19 cellular contexts compared by ENCODE assay signal in the genomic region with DNA sequence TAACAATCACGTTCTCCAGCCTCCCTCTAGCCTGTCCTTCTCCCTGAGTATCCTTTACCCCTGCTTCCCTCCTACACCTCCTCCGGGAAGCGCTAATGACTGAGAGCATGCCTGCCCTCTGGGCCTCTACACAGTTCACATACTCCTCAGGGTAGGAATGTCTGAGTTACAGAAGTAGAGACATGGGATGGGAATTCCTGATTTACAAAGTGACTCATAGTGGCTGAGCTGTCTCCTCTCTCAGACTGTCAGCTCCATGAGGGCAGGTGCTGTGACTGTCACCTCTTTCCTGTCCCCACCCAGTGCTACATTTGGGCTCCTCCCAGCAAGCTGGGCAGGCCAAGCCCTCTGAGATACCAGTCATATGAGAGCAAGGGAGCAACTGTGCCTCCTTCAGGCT. TPM values are rescaled to one million over a fixed set of nuclear protein-coding genes. Genes with fewer than 3 reads are reported as not detected.
DNase-seq lines count a peak whose midpoint lies in the region; ATAC-seq, FAIRE-seq and TF ChIP-seq lines count a peak whose summit lies in the region.
"Had no signal": no experiment of that assay in that cellular context is flagged by ENCODE, and none has a peak within 500 bp of the region (broad histone marks: within the 10 kb centered on the region; RNA-seq: fewer than 3 reads in every experiment).

No MANE protein-coding gene starts in this region.

- no peak overlapping the region for H3K4me2 ChIP-seq in trophoblast cell (ENCODE audit: low read length)
- H3K4me2 ChIP-seq: BLaER1 had no signal

- intact Hi-C loops in uterus (cut with DNase I; ENCODE audit: low total_unique reads) = no loop called here

- peak overlapping the region; percentile 53 for H3K9ac ChIP-seq in trophoblast cell (ENCODE audit: low read length)
- H3K9ac ChIP-seq: BLaER1 had no signal

- H3K27ac ChIP-seq in trophoblast cell (ENCODE audit: low read depth, low read length) (no peak overlapping the region), uterus (no peak overlapping the region)
- H3K27ac ChIP-seq: BLaER1, SJCRH30 had no signal

- no peak overlapping the region for H3K14ac ChIP-seq in trophoblast cell (ENCODE audit: low read length)

- H2AK5ac ChIP-seq in trophoblast cell (ENCODE audit: low read length) = no peak overlapping the region

- H4K91ac ChIP-seq in trophoblast cell (ENCODE audit: low read depth, low read length) = no peak overlapping the region

- no peak overlapping the region for H4K12ac ChIP-seq in trophoblast cell (ENCODE audit: low read depth, low read length)

- no peak for TF ChIP-seq POLR2A in uterus (IDR thresholded peaks at IDR 0.05)

- ATAC-seq in GM21737 (IDR thresholded peaks at IDR 0.05; ENCODE audit: unreplicated experiment) = no peak

- no peak overlapping the region for H2BK120ac ChIP-seq in trophoblast cell (ENCODE audit: insufficient read depth, low read length, poor library complexity)

- no peak overlapping the region for H3K23ac ChIP-seq in trophoblast cell (ENCODE audit: low read length)

- H3K36me3 ChIP-seq in bronchial epithelial cell (ENCODE audit: control insufficient read depth, insufficient read depth, low read length) (peaks cover 8% of the 10 kb centered on the region), trophoblast cell (ENCODE audit: control insufficient read depth in 1 of 2, insufficient read depth in 2 of 2, low read length in 2 of 2) (peaks cover 23 to 34% of the 10 kb centered on the region in 2 experiments), uterus (no peaks in the 10 kb centered on the region)

- H3K4me3 ChIP-seq in bronchial epithelial cell (ENCODE audit: low read depth, low read length) = no peak overlapping the region
- no peak overlapping the region for H3K4me3 ChIP-seq in trophoblast cell (ENCODE audit: low read depth, low read length)
- H3K4me3 ChIP-seq in uterus = no peak overlapping the region
- H3K4me3 ChIP-seq: BLaER1, SJCRH30 had no signal

- no peak overlapping the region for H2BK12ac ChIP-seq in trophoblast cell (ENCODE audit: low read length)

- peaks cover 3% of the 10 kb centered on the region for H3K79me2 ChIP-seq in trophoblast cell (ENCODE audit: control insufficient read depth, insufficient read depth, low read length, poor library complexity)

- no CpG with 5 or more reads among the region's 3 CpGs for WGBS in trophoblast cell (ENCODE audit: extremely low coverage, insufficient coverage, insufficient read length)

- peaks cover 2% of the 10 kb centered on the region for H3K79me1 ChIP-seq in trophoblast cell (ENCODE audit: low read length)

- H3K4ac ChIP-seq in trophoblast cell (ENCODE audit: low read depth, low read length) = no peak overlapping the region

- no peak overlapping the region for H2BK5ac ChIP-seq in trophoblast cell (ENCODE audit: low read depth, low read length, poor library complexity)

- peaks cover 6 to 9% of the 10 kb centered on the region in 2 experiments for H3K4me1 ChIP-seq in trophoblast cell (ENCODE audit: control insufficient read depth in 1 of 2, insufficient read depth in 2 of 2, low read length in 2 of 2)
- H3K4me1 ChIP-seq in uterus = no peaks in the 10 kb centered on the region

- no peak overlapping the region for H2AFZ ChIP-seq in trophoblast cell (ENCODE audit: insufficient read depth, low read length, poor library complexity)

- FAIRE-seq in bronchial epithelial cell (lab: Jason Lieb, UNC) = no peak
- FAIRE-seq: GM12892, GM18507 had no signal

- peak; percentile 14 for DNase-seq in ELF-1 (ENCODE audit: low read depth, low spot score)
- peak; percentile 8 for DNase-seq in M059J (ENCODE audit: low read depth)
- DNase-seq in bronchial epithelial cell (ENCODE audit: low read depth) = peak; percentile 3
- peak; percentile 18 to 60 for DNase-seq in trophoblast cell
- DNase-seq in uterus = no peak
- no peak for DNase-seq in NCI-H526 (lab: John Stamatoyannopoulos, UW)
- DNase-seq: Calu3; CD4-positive, alpha-beta memory T cell; EL; GOT3; NCI-H1105 treated with DMSO at 0.1 percent for 48 hours; NCI-H1694; NCI-H2081 treated with DMSO at 0.1 percent for 48 hours; NCI-H524; SJCRH30 had no signal

- no peaks in the 10 kb centered on the region for H3K9me3 ChIP-seq in trophoblast cell (ENCODE audit: insufficient read depth, low read depth, low read length)
- H3K9me3 ChIP-seq in uterus = no peaks in the 10 kb centered on the region
- H3K9me3 ChIP-seq: BLaER1, SJCRH30 had no signal

- no peak for TF ChIP-seq CTCF in bronchial epithelial cell (IDR thresholded peaks at IDR 0.05; ENCODE audit: insufficient read depth, low read length, severe bottlenecking)
- no peak for TF ChIP-seq CTCF in uterus (IDR thresholded peaks at IDR 0.05)

- no peak overlapping the region for H4K8ac ChIP-seq in trophoblast cell (ENCODE audit: low read depth, low read length)

- no peak overlapping the region for H3K18ac ChIP-seq in trophoblast cell (ENCODE audit: low read length)

- no peaks in the 10 kb centered on the region for H3K27me3 ChIP-seq in bronchial epithelial cell (ENCODE audit: control insufficient read depth, insufficient read depth, low read length)
- H3K27me3 ChIP-seq in trophoblast cell (ENCODE audit: insufficient read depth, low read length) = no peaks in the 10 kb centered on the region
- no peaks in the 10 kb centered on the region for H3K27me3 ChIP-seq in uterus
- H3K27me3 ChIP-seq: SJCRH30 had no signal

RNA-seq across cellular contexts. Expression of a gene that starts 2.6 kb away (rescaled TPM):
- total RNA-seq in M059J (2014; rRNA removed; shearing (Covaris generic)) = 52.8 and 66.8 TPM in 2 replicates
- total RNA-seq in bronchial epithelial cell = 30.0 and 30.5 TPM in 2 replicates
- polyA plus RNA-seq in trophoblast cell (2013) = 16.8 and 17.1 TPM in 2 replicates
- 10 to 100 TPM in 3 of 4 donors, 1 to 10 TPM in 1; 8.2 to 40.9 (median 17.9) TPM for total RNA-seq in uterus

Comparison
In these comparisons a context has a peak if more than half of its experiments do, and no peak if none do; other contexts are left out.
1. DNase-seq: peak in ELF-1 (single experiment), M059J (single experiment), bronchial epithelial cell (single experiment) and trophoblast cell (2 of 2); none in uterus (0 of 2) and NCI-H526 (0 of 2).